In genomic region chr12:110698171-110698902, GRCh38 we compare ENCODE assay signal across 1 cellular context.
TF ChIP-seq lines count a peak whose summit lies in the region.

No MANE protein-coding gene starts in this region.

TF ChIP-seq in K562, 482 proteins besides CTCF, POLR2A, EP300 and RAD21 (continued from another document and continues in another):
- no peak for TF ChIP-seq POLR3A (IDR thresholded peaks at IDR 0.05; ENCODE audit: borderline replicate concordance, extremely low read depth, insufficient read depth, insufficient read length)
- peak; percentile 83 for TF ChIP-seq ZEB2 (IDR thresholded peaks at IDR 0.05)
- TF ChIP-seq BCLAF1 (IDR thresholded peaks at IDR 0.05; ENCODE audit: borderline replicate concordance in 1 of 2, control insufficient read depth in 1 of 2, low read depth in 2 of 2, low read length in 1 of 2), result no peak
- no peak for TF ChIP-seq CTCFL (IDR thresholded peaks at IDR 0.05; ENCODE audit: borderline replicate concordance, insufficient read depth, low read depth, low read length, poor library complexity, severe bottlenecking)
- TF ChIP-seq FOXJ2 (tag; IDR thresholded peaks at IDR 0.05), result no peak
- TF ChIP-seq PTRF (tag; IDR thresholded peaks at IDR 0.05), result no peak
- TF ChIP-seq NR3C1 (CRISPR knock-in tag; IDR thresholded peaks at IDR 0.05), result no peak
- TF ChIP-seq MECOM (CRISPR knock-in tag; IDR thresholded peaks at IDR 0.05), result no peak
- no peak for TF ChIP-seq ZNF41 (CRISPR knock-in tag; conservative IDR thresholded peaks at IDR 0.05)
- peak; percentile 67; the same call in 1 of the 2 replicates for TF ChIP-seq MITF (IDR thresholded peaks at IDR 0.05)
- TF ChIP-seq MTA3 (IDR thresholded peaks at IDR 0.05; ENCODE audit: borderline replicate concordance), result peak; percentile 88; the same call in 1 of the 2 replicates
- no peak for TF ChIP-seq YBX1 (IDR thresholded peaks at IDR 0.05)
- no peak for TF ChIP-seq RBM22 (IDR thresholded peaks at IDR 0.05; ENCODE audit: low read depth, low read length, poor library complexity, severe bottlenecking)
- no peak for TF ChIP-seq ZNF124 (CRISPR knock-in tag; IDR thresholded peaks at IDR 0.05)
- peak; percentile 39; the same call in 1 of the 2 replicates for TF ChIP-seq ATF4 (CRISPR knock-in tag; IDR thresholded peaks at IDR 0.05)
- no peak for TF ChIP-seq BDP1 (IDR thresholded peaks at IDR 0.05; ENCODE audit: insufficient read depth, insufficient read length)
- no peak for TF ChIP-seq ZNF354B (CRISPR knock-in tag; IDR thresholded peaks at IDR 0.05)
- peak; percentile 90; the same call in 1 of the 2 replicates for TF ChIP-seq NBN (IDR thresholded peaks at IDR 0.05; ENCODE audit: low read depth)
- no peak for TF ChIP-seq SFPQ (IDR thresholded peaks at IDR 0.05; ENCODE audit: low read depth, low read length)
- peak; percentile 64; the same call in 1 of the 2 replicates for TF ChIP-seq GATAD2A (IDR thresholded peaks at IDR 0.05)
- TF ChIP-seq KDM1A (IDR thresholded peaks at IDR 0.05), result peak in 1 of 2 experiments; percentile 51; a peak in 1 of 4 replicates
- no peak for TF ChIP-seq FOXA1 (IDR thresholded peaks at IDR 0.05; ENCODE audit: borderline replicate concordance)
- no peak for TF ChIP-seq PREB (CRISPR knock-in tag; IDR thresholded peaks at IDR 0.05)
- TF ChIP-seq ZKSCAN1 (IDR thresholded peaks at IDR 0.05; ENCODE audit: low read depth, low read length), result no peak
- no peak for TF ChIP-seq ZKSCAN3 (CRISPR knock-in tag; IDR thresholded peaks at IDR 0.05)
- TF ChIP-seq JUN (IDR thresholded peaks at IDR 0.05; ENCODE audit: borderline replicate concordance, low read depth, low read length), result peak; percentile 57
- no peak for TF ChIP-seq JUN (CRISPR knock-in tag; IDR thresholded peaks at IDR 0.05; ENCODE audit: borderline replicate concordance)
- no peak for TF ChIP-seq NR0B1 (IDR thresholded peaks at IDR 0.05; ENCODE audit: partially characterized antibody)
- TF ChIP-seq ZNF511 (CRISPR knock-in tag; IDR thresholded peaks at IDR 0.05), result no peak; the same call in 1 of the 2 replicates
- 0 out of 2 replicates have a peak, but pooled peaks have one; percentile 44 for TF ChIP-seq ZBTB2 (IDR thresholded peaks at IDR 0.05)
- no peak for TF ChIP-seq RNF2 (IDR thresholded peaks at IDR 0.05)
- no peak for TF ChIP-seq ZNF449 (CRISPR knock-in tag; IDR thresholded peaks at IDR 0.05)
- TF ChIP-seq SMARCC2 (IDR thresholded peaks at IDR 0.05; ENCODE audit: low read depth), result peak; percentile 77; the same call in 1 of the 2 replicates
- TF ChIP-seq USF1 (CRISPR knock-in tag; IDR thresholded peaks at IDR 0.05), result peak; percentile 56
- no peak for TF ChIP-seq MEF2A (IDR thresholded peaks at IDR 0.05; ENCODE audit: control insufficient read depth, low read depth, low read length)
- TF ChIP-seq TBL1XR1 (IDR thresholded peaks at IDR 0.05; ENCODE audit: low read length in 2 of 2), result no peak
- peak; percentile 86 to 89 for TF ChIP-seq FOXK2 (conservative IDR thresholded peaks at IDR 0.05 in 1 of 2, IDR thresholded peaks at IDR 0.05 in 1 of 2; ENCODE audit: low read depth in 2 of 2)
- TF ChIP-seq ZNF12 (CRISPR knock-in tag; IDR thresholded peaks at IDR 0.05), result no peak
- TF ChIP-seq CBX3 (IDR thresholded peaks at IDR 0.05; ENCODE audit: borderline replicate concordance in 1 of 2, low read length in 2 of 2), result no peak
- no peak for TF ChIP-seq FOXM1 (IDR thresholded peaks at IDR 0.05; ENCODE audit: low read depth)
- TF ChIP-seq FOXM1 (CRISPR knock-in tag; IDR thresholded peaks at IDR 0.05; ENCODE audit: low read depth), result no peak
- TF ChIP-seq TCF3 (CRISPR knock-in tag; IDR thresholded peaks at IDR 0.05), result no peak
- no peak for TF ChIP-seq HCFC1 (IDR thresholded peaks at IDR 0.05; ENCODE audit: low read depth, low read length)
- peak; percentile 59; the same call in 1 of the 2 replicates for TF ChIP-seq ADNP (tag; IDR thresholded peaks at IDR 0.05)
- no peak for TF ChIP-seq GTF2A2 (tag; IDR thresholded peaks at IDR 0.05)
- TF ChIP-seq TEAD4 (IDR thresholded peaks at IDR 0.05; ENCODE audit: low read length), result no peak; the same call in 1 of the 2 replicates
- no peak for TF ChIP-seq TEAD4 (CRISPR knock-in tag; IDR thresholded peaks at IDR 0.05; ENCODE audit: borderline replicate concordance)
- no peak for TF ChIP-seq ZNF197 (CRISPR knock-in tag; IDR thresholded peaks at IDR 0.05; ENCODE audit: low read depth)
- TF ChIP-seq CCNT2 (IDR thresholded peaks at IDR 0.05; ENCODE audit: borderline replicate concordance, extremely low read depth, insufficient read length, low read depth, low read length), result peak; percentile 31
